In genomic region chr11:13289081-13289480, GRCh38 we compare ENCODE assay signal across 11 cellular contexts. TPM values are rescaled to one million over a fixed set of nuclear protein-coding genes. Genes with fewer than 3 reads are reported as not detected.
DNase-seq lines count a peak whose midpoint lies in the region; ATAC-seq and TF ChIP-seq lines count a peak whose summit lies in the region.
"Had no signal": no experiment of that assay in that cellular context is flagged by ENCODE, and none has a peak within 500 bp of the region (broad histone marks: within the 10 kb centered on the region; RNA-seq: fewer than 3 reads in every experiment).

No MANE protein-coding gene starts in this region.

- H3K9me3 Mint-ChIP-seq in HFFc6: no peaks in the 10 kb centered on the region
- H3K9me3 Mint-ChIP-seq: memory B cell had no signal

- no peak overlapping the region for H3K27ac Mint-ChIP-seq in HFFc6
- H3K27ac Mint-ChIP-seq: memory B cell had no signal

- in situ Hi-C loops in GM13977 (cut with MboI; ENCODE audit: low pct_unique_long_range_greater_than_20kb, low sequenced_read_pairs, unreplicated experiment): no loop called here

- H3K27me3 Mint-ChIP-seq in HFFc6 (ENCODE audit: insufficient read depth): no peaks in the 10 kb centered on the region; the same call in 1 of the 2 replicates
- H3K27me3 Mint-ChIP-seq: memory B cell had no signal

- no peak overlapping the region for H3K4me3 Mint-ChIP-seq in HFFc6
- H3K4me3 Mint-ChIP-seq: memory B cell had no signal

- peak; percentile 50 for ATAC-seq in left lobe of liver
- no peak for ATAC-seq in HG02571 (IDR thresholded peaks at IDR 0.05; ENCODE audit: unreplicated experiment)
- ATAC-seq in HG03571 (IDR thresholded peaks at IDR 0.05; ENCODE audit: unreplicated experiment): no peak
- ATAC-seq: gastrocnemius medialis had no signal

- TF ChIP-seq CTCF in HFFc6 (IDR thresholded peaks at IDR 0.05) (peak; percentile 27; the same call in 1 of the 2 replicates), GM13977 (IDR thresholded peaks at IDR 0.05; ENCODE audit: extremely low read depth, insufficient read depth, missing control alignments) (no peak)

- no peak overlapping the region for H3K27ac ChIP-seq in caudate nucleus (ENCODE audit: low read depth, low read length)

- peaks cover 18% of the 10 kb centered on the region for H3K4me1 Mint-ChIP-seq in HFFc6 (ENCODE audit: low read depth)

- no peaks in the 10 kb centered on the region for H3K36me3 Mint-ChIP-seq in HFFc6 (ENCODE audit: low read depth)

- DNase-seq in COLO829 (ENCODE audit: low spot score): peak; percentile 14
- peak; percentile 30 for DNase-seq in HFFc6
- DNase-seq in amniotic epithelial cell (ENCODE audit: low read depth): peak; percentile 33
- DNase-seq in left lobe of liver (ENCODE audit: low spot score): no peak
- no peak for DNase-seq in GM13977 (ENCODE audit: low spot score)
- DNase-seq in caudate nucleus (lab: John Stamatoyannopoulos, UW): no peak
- DNase-seq: aorta, gastrocnemius medialis had no signal

RNA-seq across cellular contexts. Expression of gene BMAL1, which starts 11.5 kb away (rescaled TPM):
- 10 to 100 TPM in 1 of 6 experiments, 1 to 10 TPM in 5; 6.9 to 10.4 (median 7.5) TPM for total RNA-seq in HFFc6 (2021; fragmentation: NEBNext Ultra II Directional; extraction: Animal tissue kit (Norgen Biotek cat#: 25700))
- total RNA-seq in left lobe of liver: 37.0 TPM

Comparison
In these comparisons a context has a peak if more than half of its experiments do, and no peak if none do; other contexts are left out.
1. DNase-seq: peak in COLO829 (single experiment), HFFc6 (single experiment) and amniotic epithelial cell (single experiment); none in left lobe of liver (single experiment), GM13977 (single experiment) and caudate nucleus (0 of 61).